ENCODE assay signal across 24 cellular contexts in genomic region chr2:135994281-135994680, GRCh38.
"Had no signal": no experiment of that assay in that cellular context is flagged by ENCODE, and none has a peak within 500 bp of the region (broad histone marks: within the 10 kb centered on the region; RNA-seq: fewer than 3 reads in every experiment).

No MANE protein-coding gene starts in this region.

- H3K27me3 ChIP-seq: colonic mucosa, esophagus squamous epithelium, gastrocnemius medialis, heart right ventricle, left lung had no signal

- H3K36me3 ChIP-seq: colonic mucosa, esophagus squamous epithelium, gastrocnemius medialis, heart right ventricle, left lung, lower lobe of right lung had no signal

- DNase-seq: colonic mucosa; cortex of kidney; effector CD8-positive, alpha-beta T cell; effector memory CD8-positive, alpha-beta T cell; endodermal cell; erythroblast; esophagus squamous epithelium; foreskin fibroblast; foreskin melanocyte; gastrocnemius medialis; glutamatergic neuron; head of caudate nucleus; heart right ventricle; hippocampal formation; left cardiac atrium; left lung; left ventricle myocardium superior; lower lobe of right lung; mesenchymal stem cell; mucosa of descending colon had no signal

- FAIRE-seq: endometrium, islet of Langerhans, keratinocyte had no signal

- H3K4me3 ChIP-seq: colonic mucosa, esophagus squamous epithelium, gastrocnemius medialis, heart right ventricle, left lung, lower lobe of right lung, mucosa of descending colon had no signal

- H3K27ac ChIP-seq: colonic mucosa, epithelial cell of prostate, gastrocnemius medialis, left lung, lower lobe of right lung had no signal

- H3K9me3 ChIP-seq: colonic mucosa, esophagus squamous epithelium, gastrocnemius medialis, heart right ventricle, left lung, lower lobe of right lung, mucosa of descending colon had no signal

- H3K4me1 ChIP-seq: colonic mucosa, gastrocnemius medialis, left lung, lower lobe of right lung had no signal
